9 cellular contexts compared by ENCODE assay signal in genomic region chr2:72770879-72771461, GRCh38. TPM values are rescaled to one million over a fixed set of nuclear protein-coding genes. Genes with fewer than 3 reads are reported as not detected.
DNase-seq lines count a peak whose midpoint lies in the region; ATAC-seq and TF ChIP-seq lines count a peak whose summit lies in the region.
"Had no signal": no experiment of that assay in that cellular context is flagged by ENCODE, and none has a peak within 500 bp of the region (broad histone marks: within the 10 kb centered on the region; RNA-seq: fewer than 3 reads in every experiment).

No MANE protein-coding gene starts in this region.

- no peaks in the 10 kb centered on the region for H3K27me3 ChIP-seq in CD8-positive, alpha-beta T cell (ENCODE audit: insufficient read depth, low read length)
- H3K27me3 ChIP-seq in smooth muscle cell (ENCODE audit: low read depth), result no peaks in the 10 kb centered on the region

- no peaks in the 10 kb centered on the region for H3K36me3 ChIP-seq in CD8-positive, alpha-beta T cell (ENCODE audit: insufficient read depth, low read length)
- H3K36me3 ChIP-seq in smooth muscle cell (ENCODE audit: low read depth), result no peaks in the 10 kb centered on the region

- peak; percentile 94 for TF ChIP-seq CTCF in CD8-positive, alpha-beta T cell (IDR thresholded peaks at IDR 0.05)
- TF ChIP-seq CTCF in GM20000 (IDR thresholded peaks at IDR 0.05; ENCODE audit: extremely low read depth, missing control alignments), result peak; percentile 78
- TF ChIP-seq CTCF in astrocyte of the cerebellum (IDR thresholded peaks at IDR 0.05; ENCODE audit: low read depth, low read length, missing control alignments), result peak; percentile 65
- TF ChIP-seq CTCF in smooth muscle cell (IDR thresholded peaks at IDR 0.05; ENCODE audit: borderline replicate concordance, insufficient read depth, poor library complexity, severe bottlenecking), result peak; percentile 92

- H3K27me3 Mint-ChIP-seq in CD8-positive, alpha-beta T cell (ENCODE audit: low read depth), result no peaks in the 10 kb centered on the region
- H3K27me3 Mint-ChIP-seq: IgD-negative memory B cell had no signal

- 0% methylated on average over 2 of the region's 2 CpGs for WGBS in smooth muscle cell (ENCODE audit: low lambda C conversion rate)

- no peaks in the 10 kb centered on the region for H3F3A ChIP-seq in smooth muscle cell (ENCODE audit: low read depth)

- peaks cover 58% of the 10 kb centered on the region for H4K20me1 ChIP-seq in smooth muscle cell (ENCODE audit: low read depth)

- CTCF ChIA-PET in CD8-positive, alpha-beta T cell (lab: Charles Lee), result interaction anchor here (1.0 to 3.4 kb wide), 6 partner anchors 51 to 93 kb away, joined by 3 to 40 read pairs (median 8); no protein-coding TSS in a partner anchor

- POLR2A ChIA-PET in CD8-positive, alpha-beta T cell (lab: Charles Lee), result no interaction called here

- no peaks in the 10 kb centered on the region for H3K4me1 Mint-ChIP-seq in CD8-positive, alpha-beta T cell (ENCODE audit: low read depth)
- H3K4me1 Mint-ChIP-seq: IgD-negative memory B cell had no signal

- no peak overlapping the region for H3K4me3 Mint-ChIP-seq in CD8-positive, alpha-beta T cell
- H3K4me3 Mint-ChIP-seq: IgD-negative memory B cell had no signal

- H2AFZ ChIP-seq in smooth muscle cell (ENCODE audit: low read depth), result no peak overlapping the region

- H3K27ac Mint-ChIP-seq in CD8-positive, alpha-beta T cell, result no peak overlapping the region
- H3K27ac Mint-ChIP-seq: IgD-negative memory B cell had no signal

- ATAC-seq in CD8-positive, alpha-beta T cell, result peak; percentile 49
- no peak for ATAC-seq in HG03135 (IDR thresholded peaks at IDR 0.05; ENCODE audit: unreplicated experiment)

- H3K9ac ChIP-seq in smooth muscle cell (ENCODE audit: low read depth), result no peak overlapping the region

- H3K4me2 ChIP-seq in smooth muscle cell, result no peak overlapping the region

- in situ Hi-C loops in SK-MEL-5 (cut with HindIII; ENCODE audit: low pct_unique_long_range_greater_than_20kb, low sequenced_read_pairs), result no loop called here
- in situ Hi-C loops in astrocyte of the cerebellum (cut with HindIII; ENCODE audit: low sequenced_read_pairs), result no loop called here

- no peaks in the 10 kb centered on the region for H3K4me1 ChIP-seq in CD8-positive, alpha-beta T cell (ENCODE audit: insufficient read depth, low read length)
- no peaks in the 10 kb centered on the region for H3K4me1 ChIP-seq in smooth muscle cell (ENCODE audit: low read depth)

- intact Hi-C loops in CD8-positive, alpha-beta T cell (cut with DNase I, micrococcal nuclease), result loop anchor here (1.0 to 5.0 kb wide), 9 partner anchors 54 to 442 kb away; partner anchors contain the start of gene SPR (in 1 of the 2)

- peak; percentile 10 to 66 (median 49) for DNase-seq in CD8-positive, alpha-beta T cell
- DNase-seq in GM20000 (ENCODE audit: low spot score) (peak; percentile 62), MV-4-11 (lab: John Stamatoyannopoulos, UW) (peak; percentile 59), SK-MEL-5 (ENCODE audit: low read depth, low spot score) (peak; percentile 89), astrocyte of the cerebellum (ENCODE audit: low read depth) (peak; percentile 71), hepatic stellate cell (ENCODE audit: low spot score) (peak; percentile 39), smooth muscle cell (lab: John Stamatoyannopoulos, UW; ENCODE audit: unreplicated experiment) (no peak)

- no peaks in the 10 kb centered on the region for H3K9me3 ChIP-seq in CD8-positive, alpha-beta T cell (ENCODE audit: low read length)
- no peaks in the 10 kb centered on the region for H3K9me3 ChIP-seq in smooth muscle cell (replicated peaks; ENCODE audit: low read depth)

- no peak overlapping the region for H3K4me3 ChIP-seq in CD8-positive, alpha-beta T cell (ENCODE audit: low read depth, low read length)
- H3K4me3 ChIP-seq in astrocyte of the cerebellum (ENCODE audit: low read depth, low read length) (no peak overlapping the region), smooth muscle cell (no peak overlapping the region)

- peaks cover 12% of the 10 kb centered on the region for H3K79me2 ChIP-seq in smooth muscle cell (ENCODE audit: low read depth)

- no peak overlapping the region for H3K27ac ChIP-seq in CD8-positive, alpha-beta T cell (ENCODE audit: low read depth, low read length)
- H3K27ac ChIP-seq in smooth muscle cell (ENCODE audit: low read depth), result no peak overlapping the region

- H3K36me3 Mint-ChIP-seq in CD8-positive, alpha-beta T cell, result peaks cover 3% of the 10 kb centered on the region
- H3K36me3 Mint-ChIP-seq: IgD-negative memory B cell had no signal

- H3K9me3 Mint-ChIP-seq in CD8-positive, alpha-beta T cell, result no peaks in the 10 kb centered on the region
- H3K9me3 Mint-ChIP-seq: IgD-negative memory B cell had no signal

RNA-seq across cellular contexts. Expression of gene EXOC6B, which starts 54.9 kb away (rescaled TPM):
- 10 to 100 TPM; 13.1 to 14.9 TPM for total RNA-seq in CD8-positive, alpha-beta T cell
- 20.0 and 21.8 TPM in 2 replicates for total RNA-seq in SK-MEL-5 (2014; rRNA removed; shearing (Covaris generic))
- 16.9 and 25.2 TPM in 2 replicates for polyA plus RNA-seq in SK-MEL-5 (2015; cell fraction: cytosol; rRNA removed)
- 20.0 and 29.5 TPM in 2 replicates for polyA plus RNA-seq in SK-MEL-5 (2015; cell fraction: nucleus; rRNA removed)
- 19.7 and 34.6 TPM in 2 replicates for total RNA-seq in smooth muscle cell
- 6.9 and 8.8 TPM in 2 replicates for polyA plus RNA-seq in smooth muscle cell
